8 cellular contexts compared by ENCODE assay signal in the genomic region with DNA sequence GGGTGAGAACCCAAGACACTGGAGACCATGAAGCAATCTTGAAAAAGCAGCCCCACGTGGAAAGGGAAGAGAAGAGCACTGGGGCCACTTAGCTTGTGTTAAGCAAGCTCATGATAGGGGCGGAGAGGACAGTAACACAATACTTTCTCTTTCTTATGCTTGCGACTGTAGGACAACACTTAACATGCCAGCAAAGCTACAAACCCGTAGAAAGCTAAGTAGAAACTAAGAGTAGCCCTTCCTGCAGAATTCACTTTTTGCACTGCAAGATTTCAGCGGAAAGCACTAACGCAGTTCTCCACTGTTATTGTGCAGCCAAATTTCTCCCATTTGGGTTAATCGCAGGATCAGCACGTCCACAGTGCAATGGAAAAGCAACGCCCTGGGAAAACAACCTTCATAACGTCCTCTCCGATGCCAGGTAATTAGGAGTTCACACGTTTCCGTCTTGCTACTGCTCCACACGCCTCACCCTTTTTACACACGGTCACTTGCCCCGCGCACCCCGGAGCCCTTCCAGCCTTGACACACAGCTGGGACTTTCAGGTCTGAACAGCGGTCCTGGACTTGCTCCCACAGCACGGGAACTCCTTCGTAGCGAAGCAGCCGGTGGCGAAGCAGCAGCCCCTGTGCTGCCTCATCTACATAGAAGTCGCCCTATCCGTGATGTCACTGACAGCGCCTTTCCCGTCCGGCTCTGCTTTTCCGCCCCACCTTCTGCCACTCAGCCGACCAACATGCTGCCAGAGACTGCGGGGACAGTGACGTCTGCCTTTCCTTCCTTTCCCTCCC.
DNase-seq lines count a peak whose midpoint lies in the region; ATAC-seq and TF ChIP-seq lines count a peak whose summit lies in the region.

No MANE protein-coding gene starts in this region.

- H3K9me3 Mint-ChIP-seq in HFFc6, result no peaks in the 10 kb centered on the region

- no peaks in the 10 kb centered on the region for H3K27me3 ChIP-seq in right cardiac atrium (ENCODE audit: control insufficient read depth, insufficient read depth)
- H3K27me3 ChIP-seq in vagina, result no peaks in the 10 kb centered on the region

- H3K36me3 Mint-ChIP-seq in HFFc6 (ENCODE audit: low read depth), result no peaks in the 10 kb centered on the region

- DNase-seq in GM04504 (ENCODE audit: low read depth), result peak; percentile 18
- DNase-seq in HFFc6, result peak; percentile 90
- peak; percentile 30 for DNase-seq in NCI-H1048 (lab: John Stamatoyannopoulos, UW)
- peak; percentile 60 for DNase-seq in T follicular helper cell (ENCODE audit: low read depth)
- peak in 49 of 56 donors; percentile 9 to 77 (median 50) for DNase-seq in amygdala (lab: John Stamatoyannopoulos, UW)
- peak; percentile 88 to 94 (median 91) for DNase-seq in right cardiac atrium
- peak; percentile 28 for DNase-seq in putamen (ENCODE audit: low spot score)
- peak in 1 of 2 donors; percentile 93 for DNase-seq in vagina (ENCODE audit: extremely low spot score in 2 of 2)

- peaks cover 6% of the 10 kb centered on the region for H3K4me1 ChIP-seq in right cardiac atrium (ENCODE audit: control insufficient read depth, insufficient read depth, low read length)
- H3K4me1 ChIP-seq in vagina, result peaks cover 32% of the 10 kb centered on the region

- peaks cover 13% of the 10 kb centered on the region for H3K4me1 Mint-ChIP-seq in HFFc6 (ENCODE audit: low read depth)

- TF ChIP-seq POLR2A in vagina (IDR thresholded peaks at IDR 0.05), result peak in 1 of 2 donors; percentile 33

- peak overlapping the region; percentile 76 for H3K27ac ChIP-seq in right cardiac atrium (ENCODE audit: low read length)
- H3K27ac ChIP-seq in vagina, result peak overlapping the region; percentile 84

- intact Hi-C loops in right cardiac atrium (cut with DNase I) (no loop called here), vagina (cut with DNase I) (no loop called here)

- H3K4me3 ChIP-seq in right cardiac atrium (ENCODE audit: low read length) (peak overlapping the region; percentile 61), vagina (peak overlapping the region; percentile 53 to 57)

- H3K36me3 ChIP-seq in vagina, result no peaks in the 10 kb centered on the region

- H3K27ac Mint-ChIP-seq in HFFc6, result peak overlapping the region; percentile 94

- WGBS in right cardiac atrium, result under 1% methylated on average over 33 of the region's 33 CpGs

- no peaks in the 10 kb centered on the region for H3K9me3 ChIP-seq in right cardiac atrium (ENCODE audit: control insufficient read depth, low read length)
- no peaks in the 10 kb centered on the region for H3K9me3 ChIP-seq in vagina

- ATAC-seq in right cardiac atrium, result peak; percentile 97

- TF ChIP-seq CTCF in HFFc6 (IDR thresholded peaks at IDR 0.05), result no peak
- TF ChIP-seq CTCF in vagina (IDR thresholded peaks at IDR 0.05), result no peak

- H3K4me3 Mint-ChIP-seq in HFFc6, result peak overlapping the region; percentile 91

- H3K27me3 Mint-ChIP-seq in HFFc6 (ENCODE audit: insufficient read depth), result peaks cover 60% of the 10 kb centered on the region
